Comparison of ENCODE assay signal across 9 cellular contexts in the genomic region with DNA sequence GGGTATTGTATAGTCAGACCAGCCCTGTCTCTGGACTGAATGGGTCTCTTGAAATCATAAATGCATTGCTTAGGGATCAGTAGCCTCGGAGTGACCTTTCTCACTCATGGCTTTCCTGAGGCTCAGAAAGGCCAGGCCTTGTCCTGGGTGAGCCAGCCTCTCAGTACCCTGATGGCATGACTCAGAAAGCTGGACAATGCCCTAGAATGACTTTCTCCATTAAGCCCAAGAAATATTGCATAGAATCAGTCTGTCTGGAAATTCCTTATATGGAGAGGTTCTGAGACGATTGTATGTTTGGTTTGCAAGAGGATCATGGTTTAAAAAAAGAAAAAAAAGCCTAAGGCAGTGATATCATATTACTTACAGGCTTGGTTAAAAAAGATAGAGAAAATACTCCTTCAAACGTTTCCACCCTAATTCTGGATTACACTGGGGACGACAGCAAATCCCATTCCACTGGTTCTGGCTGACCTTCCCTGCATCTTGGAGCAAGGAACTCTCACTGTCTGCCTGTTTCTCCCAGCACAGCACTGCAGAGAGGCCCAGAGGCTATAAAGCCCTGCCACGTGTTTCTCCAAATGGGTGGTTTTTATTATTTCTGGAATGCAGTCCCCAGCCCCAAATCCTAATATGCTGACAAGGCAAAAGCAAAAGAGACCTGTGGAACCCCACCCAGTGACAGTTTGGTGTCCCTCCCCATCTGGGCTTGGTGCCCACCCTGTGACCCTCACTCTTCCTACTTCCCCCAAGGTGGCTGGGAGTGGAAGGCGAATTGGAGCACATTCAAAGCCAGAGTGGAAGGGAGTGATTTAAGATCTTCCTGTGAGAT. TPM values are rescaled to one million over a fixed set of nuclear protein-coding genes. Genes with fewer than 3 reads are reported as not detected.
DNase-seq lines count a peak whose midpoint lies in the region; ATAC-seq and TF ChIP-seq lines count a peak whose summit lies in the region.
"Had no signal": no experiment of that assay in that cellular context is flagged by ENCODE, and none has a peak within 500 bp of the region (broad histone marks: within the 10 kb centered on the region; RNA-seq: fewer than 3 reads in every experiment).

No MANE protein-coding gene starts in this region.

- H3K79me2 ChIP-seq in H9 (ENCODE audit: insufficient read depth, low read length) = no peaks in the 10 kb centered on the region
- peaks cover 26% of the 10 kb centered on the region for H3K79me2 ChIP-seq in hepatocyte

- H3K18ac ChIP-seq in H9 (ENCODE audit: insufficient read length, low read depth, low read length) = no peak overlapping the region

- no peaks in the 10 kb centered on the region for H3K27me3 Mint-ChIP-seq in H9 (ENCODE audit: low read depth)

- H3K9me3 ChIP-seq in H9 (ENCODE audit: control insufficient read depth, low read depth, low read length) (no peaks in the 10 kb centered on the region), body of pancreas (no peaks in the 10 kb centered on the region), hepatocyte (ENCODE audit: low read depth) (no peaks in the 10 kb centered on the region)

- H3K36me3 ChIP-seq in body of pancreas (replicated peaks in 1 of 2; ENCODE audit: insufficient read depth in 1 of 2, low read depth in 2 of 2) (no peaks in the 10 kb centered on the region), hepatocyte (replicated peaks; ENCODE audit: insufficient read depth, low read depth) (no peaks in the 10 kb centered on the region)

- no peak overlapping the region for H3K4me2 ChIP-seq in H9 (ENCODE audit: insufficient read depth, insufficient read length, low read length)
- H3K4me2 ChIP-seq in hepatocyte = no peak overlapping the region

- H2BK15ac ChIP-seq in H9 (ENCODE audit: low read depth, low read length) = no peak overlapping the region

- H2AFZ ChIP-seq in H9 (ENCODE audit: low read length) (no peak overlapping the region), hepatocyte (no peak overlapping the region)

- no peak overlapping the region for H2BK120ac ChIP-seq in H9 (ENCODE audit: low read depth, low read length, poor library complexity, severe bottlenecking)

- H3T11ph ChIP-seq in H9 (ENCODE audit: low read length) = no peak overlapping the region

- no peak overlapping the region for H2BK20ac ChIP-seq in H9 (ENCODE audit: low read depth, low read length, poor library complexity, severe bottlenecking)

- no peaks in the 10 kb centered on the region for H3K79me1 ChIP-seq in H9 (ENCODE audit: insufficient read depth, low read depth, low read length, poor library complexity, severe bottlenecking)

- H3K27ac ChIP-seq in H9 (ENCODE audit: insufficient read length, low read depth, low read length) = no peak overlapping the region
- no peak overlapping the region for H3K27ac ChIP-seq in body of pancreas
- H3K27ac ChIP-seq in hepatocyte = peak overlapping the region; percentile 85

- peaks cover 21 to 30% of the 10 kb centered on the region in 2 experiments for H3K4me1 Mint-ChIP-seq in H9

- peak; percentile 38 for ATAC-seq in body of pancreas
- ATAC-seq in GM19035 (IDR thresholded peaks at IDR 0.05; ENCODE audit: unreplicated experiment) = no peak
- ATAC-seq in GM21381 (IDR thresholded peaks at IDR 0.05; ENCODE audit: unreplicated experiment) = no peak
- ATAC-seq in GM18861 (IDR thresholded peaks at IDR 0.05; ENCODE audit: unreplicated experiment) = no peak

- no peak overlapping the region for H3K4me3 ChIP-seq in body of pancreas
- H3K4me3 ChIP-seq in hepatocyte = no peak overlapping the region

- H3K4ac ChIP-seq in H9 (ENCODE audit: low read depth, low read length) = no peak overlapping the region

- H3K23me2 ChIP-seq in H9 (ENCODE audit: insufficient read length, low read depth, low read length, poor library complexity, severe bottlenecking) = no peaks in the 10 kb centered on the region

- peak overlapping the region; percentile 64 to 65 (median 65) for H3K27ac Mint-ChIP-seq in H9

- H3K9me2 ChIP-seq in hepatocyte (replicated peaks; ENCODE audit: insufficient read depth) = no peaks in the 10 kb centered on the region

- intact Hi-C loops in body of pancreas (cut with DNase I) = loop anchor here (10.0 kb wide), 1 partner anchor 163 kb away; no protein-coding TSS in a partner anchor

- no CpG with 5 or more reads among the region's 6 CpGs for WGBS in H9 (ENCODE audit: extremely low coverage, insufficient read length, low lambda C conversion rate)
- WGBS in body of pancreas, 2 donors = 64 to 65% methylated on average over 6 of the region's 6 CpGs
- WGBS in hepatocyte (ENCODE audit: low lambda C conversion rate, missing lambda C conversion rate) = 45% methylated on average over 6 of the region's 6 CpGs

- H2BK12ac ChIP-seq in H9 (ENCODE audit: insufficient read length, low read depth, low read length) = no peak overlapping the region

- no peak overlapping the region for H3K14ac ChIP-seq in H9 (ENCODE audit: insufficient read depth, low read length)

- no peak overlapping the region for H3K23ac ChIP-seq in H9 (ENCODE audit: insufficient read length, low read depth, low read length)

- H3K36me3 Mint-ChIP-seq in H9 (ENCODE audit: insufficient read depth in 1 of 3, low read depth in 3 of 3) = peaks cover 2 to 22% (median 9%) of the 10 kb centered on the region in 3 experiments; a peak in 6 of 7 replicates

- TF ChIP-seq POLR2A in body of pancreas (IDR thresholded peaks at IDR 0.05) = no peak

- no peak overlapping the region for H4K5ac ChIP-seq in H9 (ENCODE audit: insufficient read length, low read depth, low read length)

- no peak overlapping the region for H2BK5ac ChIP-seq in H9 (ENCODE audit: insufficient read length, low read length)

- no peak overlapping the region for H3K4me3 Mint-ChIP-seq in H9

- H4K8ac ChIP-seq in H9 (replicated peaks; ENCODE audit: insufficient read length, low read depth, low read length) = no peak overlapping the region

- TF ChIP-seq CTCF in H9 (conservative IDR thresholded peaks at IDR 0.05) = no peak
- no peak for TF ChIP-seq CTCF in body of pancreas (IDR thresholded peaks at IDR 0.05)
- no peak for TF ChIP-seq CTCF in hepatocyte (IDR thresholded peaks at IDR 0.05; ENCODE audit: poor library complexity)

- DNase-seq in H9 = no peak
- peak in 1 of 4 donors; percentile 23 for DNase-seq in body of pancreas
- DNase-seq in hepatocyte (ENCODE audit: low spot score) = peak; percentile 45
- DNase-seq in smooth muscle cell of the brain vasculature (ENCODE audit: low read depth, low spot score) = peak; percentile 54
- DNase-seq in hippocampal formation (lab: John Stamatoyannopoulos, UW) = no peak
- DNase-seq: NCI-H187 treated with DMSO at 0.1 percent for 48 hours had no signal

- H3K9ac ChIP-seq in H9 (ENCODE audit: extremely low read depth, insufficient read length, low read length) = no peak overlapping the region

- no peak overlapping the region for H4K91ac ChIP-seq in H9 (ENCODE audit: insufficient read length, low read depth, low read length)

- H4K20me1 ChIP-seq in H9 (ENCODE audit: control insufficient read depth, insufficient read depth, insufficient read length) = no peaks in the 10 kb centered on the region
- H4K20me1 ChIP-seq in hepatocyte (ENCODE audit: insufficient read depth, poor library complexity, severe bottlenecking) = no peaks in the 10 kb centered on the region

- no peak overlapping the region for H2AK5ac ChIP-seq in H9 (ENCODE audit: insufficient read length, low read length)

- no peak overlapping the region for H3K56ac ChIP-seq in H9 (ENCODE audit: insufficient read length, low read depth, low read length)

- no peaks in the 10 kb centered on the region for H3K9me3 Mint-ChIP-seq in H9

- H3K4me1 ChIP-seq in H9 (ENCODE audit: insufficient read depth, low read length) (no peaks in the 10 kb centered on the region), body of pancreas (peaks cover 8% of the 10 kb centered on the region), hepatocyte (ENCODE audit: insufficient read depth) (peaks cover 9% of the 10 kb centered on the region)

- H3K27me3 ChIP-seq in H9 (ENCODE audit: insufficient read depth, low read length) (no peaks in the 10 kb centered on the region), body of pancreas (no peaks in the 10 kb centered on the region), hepatocyte (no peaks in the 10 kb centered on the region)

RNA-seq across cellular contexts. Expression of a gene that starts 34.4 kb away (rescaled TPM):
- total RNA-seq in H9 (2021) (67.1 and 67.5 TPM in 2 replicates), body of pancreas (10 to 100 TPM; 30.4 to 69.9 TPM), hepatocyte (40.8 and 82.4 TPM in 2 replicates)
- polyA plus RNA-seq in hepatocyte = 115 and 142 TPM in 2 replicates

Comparison
In these comparisons a context has a peak if more than half of its experiments do, and no peak if none do; other contexts are left out.
1. DNase-seq: peak in hepatocyte (single experiment) and smooth muscle cell of the brain vasculature (single experiment); none in H9 (single experiment) and hippocampal formation (0 of 2).